Comparison of ENCODE assay signal across 21 cellular contexts in genomic region chr2:7437122-7437521, GRCh38.
A peak's percentile ranks its signal among the peaks of the same experiment; 100 is the strongest.
DNase-seq lines count a peak whose midpoint lies in the region; ATAC-seq and TF ChIP-seq lines count a peak whose summit lies in the region.
"Had no signal": no experiment of that assay in that cellular context is flagged by ENCODE, and none has a peak within 500 bp of the region (broad histone marks: within the 10 kb centered on the region; RNA-seq: fewer than 3 reads in every experiment).

No MANE protein-coding gene starts in this region.

- H3K36me3 Mint-ChIP-seq in activated T-cell treated with anti-CD3 and anti-CD28 coated beads, Interleukin-2, amount 50 U/mL, for 24 hours (ENCODE audit: low read depth): peaks cover 64% of the 10 kb centered on the region
- peaks cover 59% of the 10 kb centered on the region for H3K36me3 Mint-ChIP-seq in activated naive CD8-positive, alpha-beta T cell treated with anti-CD3 and anti-CD28 coated beads, Interleukin-2, amount 50 U/mL, for 24 hours (ENCODE audit: low read depth)

- peaks cover 19% of the 10 kb centered on the region for H3K4me1 ChIP-seq in OCI-LY3 (ENCODE audit: low read length)
- H3K4me1 ChIP-seq: esophagus squamous epithelium, neural progenitor cell, testis had no signal

- H3K9ac ChIP-seq in OCI-LY3 (ENCODE audit: low read length): no peak overlapping the region
- H3K9ac ChIP-seq: neural progenitor cell had no signal

- H3K36me3 ChIP-seq in OCI-LY3 (replicated peaks; ENCODE audit: low read depth, low read length): no peaks in the 10 kb centered on the region
- H3K36me3 ChIP-seq: esophagus squamous epithelium, neural progenitor cell had no signal

- peaks cover 36% of the 10 kb centered on the region for H3K9me3 Mint-ChIP-seq in activated T-cell treated with anti-CD3 and anti-CD28 coated beads, Interleukin-2, amount 50 U/mL, for 24 hours
- peaks cover 34% of the 10 kb centered on the region for H3K9me3 Mint-ChIP-seq in activated naive CD8-positive, alpha-beta T cell treated with anti-CD3 and anti-CD28 coated beads, Interleukin-2, amount 50 U/mL, for 24 hours

- H4K20me1 ChIP-seq in OCI-LY3 (ENCODE audit: insufficient read depth, low read length): no peaks in the 10 kb centered on the region

- no peak for DNase-seq in activated T-cell treated with anti-CD3 and anti-CD28 coated beads, Interleukin-2, amount 50 U/mL, for 24 hours
- no peak for DNase-seq in activated T-cell treated with anti-CD3 and anti-CD28 coated beads for 4 hours
- no peak for DNase-seq in activated naive CD8-positive, alpha-beta T cell treated with anti-CD3 and anti-CD28 coated beads, Interleukin-2, amount 50 U/mL, for 24 hours
- DNase-seq in stimulated activated naive CD8-positive, alpha-beta T cell treated with anti-CD3 and anti-CD28 coated beads, Interleukin-15, Interleukin-2, amounts not matched to agents 100 U/mL and 50 U/mL, for 24 hours: no peak
- DNase-seq in kidney tubule cell (ENCODE audit: low spot score): no peak
- DNase-seq: ACHN; aorta; effector CD8-positive, alpha-beta T cell; esophagus squamous epithelium; NCI-H1930; NCI-H510A; stimulated activated CD4-positive, alpha-beta T cell treated with anti-CD3 and anti-CD28 coated beads, Interleukin-12 subunit alpha, Interleukin-12 subunit beta, amount 100 ng/mL, for 4 hours; stimulated activated CD8-positive, alpha-beta memory T cell treated with anti-CD3 and anti-CD28 coated beads, Interleukin-4, amount 100 ng/mL, for 48 hours; testis had no signal

- peak overlapping the region; percentile 5 for H3K4me3 Mint-ChIP-seq in activated T-cell treated with anti-CD3 and anti-CD28 coated beads, Interleukin-2, amount 50 U/mL, for 24 hours
- H3K4me3 Mint-ChIP-seq in activated naive CD8-positive, alpha-beta T cell treated with anti-CD3 and anti-CD28 coated beads, Interleukin-2, amount 50 U/mL, for 24 hours: peak overlapping the region; percentile 17
- H3K4me3 Mint-ChIP-seq: mesothelial cell of epicardium, neural progenitor cell had no signal

- peak; percentile 51 for ATAC-seq in activated naive CD8-positive, alpha-beta T cell treated with anti-CD3 and anti-CD28 coated beads, Interleukin-2, amount 50 U/mL, for 24 hours
- ATAC-seq in stimulated activated naive CD8-positive, alpha-beta T cell treated with anti-CD3 and anti-CD28 coated beads, Interleukin-15, Interleukin-2, amounts not matched to agents 100 U/mL and 50 U/mL, for 24 hours: peak; percentile 37
- ATAC-seq in GM21528 (IDR thresholded peaks at IDR 0.05; ENCODE audit: low FRiP score, unreplicated experiment): no peak
- ATAC-seq in HG02981 (IDR thresholded peaks at IDR 0.05; ENCODE audit: unreplicated experiment): no peak
- ATAC-seq: Right ventricle myocardium inferior had no signal

- H2AFZ ChIP-seq in OCI-LY3 (ENCODE audit: low read depth, low read length): no peak overlapping the region
- H2AFZ ChIP-seq: neural progenitor cell had no signal

- no peak for TF ChIP-seq CTCF in OCI-LY3 (IDR thresholded peaks at IDR 0.05; ENCODE audit: low read depth, low read length)

- H3K9me3 ChIP-seq in OCI-LY3 (ENCODE audit: insufficient read depth, low read length): peaks cover 6% of the 10 kb centered on the region; the same call in 1 of the 2 replicates
- H3K9me3 ChIP-seq: esophagus squamous epithelium, testis had no signal

- H3K27ac Mint-ChIP-seq in activated T-cell treated with anti-CD3 and anti-CD28 coated beads, Interleukin-2, amount 50 U/mL, for 24 hours: peak overlapping the region; percentile 91
- H3K27ac Mint-ChIP-seq in activated naive CD8-positive, alpha-beta T cell treated with anti-CD3 and anti-CD28 coated beads, Interleukin-2, amount 50 U/mL, for 24 hours: peak overlapping the region; percentile 89
- H3K27ac Mint-ChIP-seq: mesothelial cell of epicardium, neural progenitor cell had no signal

- no peaks in the 10 kb centered on the region for H3K79me2 ChIP-seq in OCI-LY3 (ENCODE audit: low read length)

- H3K4me3 ChIP-seq in OCI-LY3 (ENCODE audit: low read length): no peak overlapping the region
- H3K4me3 ChIP-seq: esophagus squamous epithelium, neural progenitor cell, testis had no signal

- peaks cover 29% of the 10 kb centered on the region for H3K27me3 ChIP-seq in OCI-LY3 (ENCODE audit: low read depth, low read length)
- H3K27me3 ChIP-seq: neural progenitor cell, testis had no signal

- peak overlapping the region; percentile 68 for H3K4me2 ChIP-seq in OCI-LY3 (ENCODE audit: low read length)
- H3K4me2 ChIP-seq: neural progenitor cell had no signal

- H3K4me1 Mint-ChIP-seq in activated T-cell treated with anti-CD3 and anti-CD28 coated beads, Interleukin-2, amount 50 U/mL, for 24 hours (ENCODE audit: low read depth): peaks cover 86% of the 10 kb centered on the region
- H3K4me1 Mint-ChIP-seq in activated naive CD8-positive, alpha-beta T cell treated with anti-CD3 and anti-CD28 coated beads, Interleukin-2, amount 50 U/mL, for 24 hours: peaks cover 83% of the 10 kb centered on the region
- H3K4me1 Mint-ChIP-seq: mesothelial cell of epicardium, neural progenitor cell had no signal

- no peaks in the 10 kb centered on the region for H3K27me3 Mint-ChIP-seq in activated T-cell treated with anti-CD3 and anti-CD28 coated beads, Interleukin-2, amount 50 U/mL, for 24 hours
- no peaks in the 10 kb centered on the region for H3K27me3 Mint-ChIP-seq in activated naive CD8-positive, alpha-beta T cell treated with anti-CD3 and anti-CD28 coated beads, Interleukin-2, amount 50 U/mL, for 24 hours

- no peak overlapping the region for H3K27ac ChIP-seq in OCI-LY3 (ENCODE audit: low read length)
- H3K27ac ChIP-seq: C4-2B, esophagus squamous epithelium, neural progenitor cell, testis had no signal

Comparison
In these comparisons a context has a peak if more than half of its experiments do, and no peak if none do; other contexts are left out.
1. ATAC-seq: peak in activated naive CD8-positive, alpha-beta T cell treated with anti-CD3 and anti-CD28 coated beads, Interleukin-2, amount 50 U/mL, for 24 hours (single experiment) and stimulated activated naive CD8-positive, alpha-beta T cell treated with anti-CD3 and anti-CD28 coated beads, Interleukin-15, Interleukin-2, amounts not matched to agents 100 U/mL and 50 U/mL, for 24 hours (single experiment); none in GM21528 (single experiment) and HG02981 (single experiment).